7 cellular contexts compared by ENCODE assay signal in the genomic region with DNA sequence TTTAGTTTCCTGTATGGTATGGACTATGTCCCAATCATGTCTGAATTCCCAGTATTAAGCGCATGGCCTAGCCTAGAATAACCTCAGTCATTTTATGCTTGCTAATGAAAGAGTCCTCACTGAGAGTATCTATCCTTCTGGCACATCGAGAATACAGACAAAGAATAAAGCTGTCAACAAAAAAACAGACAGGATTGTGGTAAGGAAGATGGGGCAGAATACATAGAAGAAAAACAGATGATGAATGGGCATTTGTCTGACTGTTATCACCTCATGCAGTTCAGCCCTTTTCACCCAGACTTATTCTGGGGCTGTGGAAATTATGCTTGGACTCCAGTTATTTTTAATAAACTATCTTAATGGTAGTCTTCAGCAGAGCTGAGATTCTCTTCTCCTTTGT.
"Had no signal": no experiment of that assay in that cellular context is flagged by ENCODE, and none has a peak within 500 bp of the region (broad histone marks: within the 10 kb centered on the region; RNA-seq: fewer than 3 reads in every experiment).

No MANE protein-coding gene starts in this region.

- H3K27ac Mint-ChIP-seq: IgD-negative memory B cell had no signal

- H3K36me3 Mint-ChIP-seq: IgD-negative memory B cell had no signal

- H3K27me3 Mint-ChIP-seq: IgD-negative memory B cell had no signal

- H3K4me1 Mint-ChIP-seq: IgD-negative memory B cell had no signal

- H3K9me3 Mint-ChIP-seq: IgD-negative memory B cell had no signal

- H3K27ac ChIP-seq: HL-60 had no signal

- ATAC-seq: HepG2, K562 had no signal

- H3K4me3 Mint-ChIP-seq: IgD-negative memory B cell had no signal

- H3K4me3 ChIP-seq: K562 had no signal

- DNase-seq: IMR-90, KBM-7, KG1 had no signal
